ENCODE assay signal across 3 cellular contexts in genomic region chr14:60565211-60565610, GRCh38.
A peak's percentile ranks its signal among the peaks of the same experiment; 100 is the strongest.
TF ChIP-seq lines count a peak whose summit lies in the region.

No MANE protein-coding gene starts in this region.

TF ChIP-seq in SK-N-SH, 30 proteins besides CTCF, POLR2A, EP300 and RAD21:
- TF ChIP-seq PBX3 (IDR thresholded peaks at IDR 0.05) (no peak), NFIC (IDR thresholded peaks at IDR 0.05; ENCODE audit: borderline replicate concordance) (peak; percentile 12; the same call in 1 of the 2 replicates)

TF ChIP-seq in SK-N-SH treated with all-trans-retinoic acid at 6 μM for 48 hours, 23 proteins besides CTCF, POLR2A, EP300 and RAD21 (continued from another document):
- TF ChIP-seq CSRNP3 (CRISPR knock-in tag; IDR thresholded peaks at IDR 0.05) = no peak
- no peak for TF ChIP-seq ZFP30 (CRISPR knock-in tag; IDR thresholded peaks at IDR 0.05)
- no peak for TF ChIP-seq POU6F1 (CRISPR knock-in tag; IDR thresholded peaks at IDR 0.05; ENCODE audit: borderline replicate concordance, low read depth)
- no peak for TF ChIP-seq ZC3H10 (CRISPR knock-in tag; IDR thresholded peaks at IDR 0.05)

TF ChIP-seq in HEK293T, 16 proteins besides CTCF, POLR2A, EP300 and RAD21 (continued from another document):
- TF ChIP-seq PKNOX1 (IDR thresholded peaks at IDR 0.05) (no peak), FOXK2 (IDR thresholded peaks at IDR 0.05) (no peak)
